ENCODE assay signal across 19 cellular contexts in genomic region chr7:149642579-149642978, GRCh38.
DNase-seq lines count a peak whose midpoint lies in the region; ATAC-seq and TF ChIP-seq lines count a peak whose summit lies in the region.
"Had no signal": no experiment of that assay in that cellular context is flagged by ENCODE, and none has a peak within 500 bp of the region (broad histone marks: within the 10 kb centered on the region; RNA-seq: fewer than 3 reads in every experiment).

No MANE protein-coding gene starts in this region.

- TF ChIP-seq CTCF in Peyer's patch (IDR thresholded peaks at IDR 0.05) = no peak

- no peak for DNase-seq in activated naive CD4-positive, alpha-beta T cell treated with Interleukin-2 at 50 U/mL for 16 hours
- DNase-seq in right cardiac atrium = peak; percentile 22 to 68 (median 66)
- no peak for DNase-seq in Peyer's patch
- DNase-seq in KG1 (lab: John Stamatoyannopoulos, UW) = no peak
- DNase-seq: ACHN, AML-193, DMS153, EL, Karpas-422, MG63, NCI-H1105, NCI-H187 treated with DMSO at 0.1 percent for 48 hours, SHP77, SK-N-SH had no signal

- H3K9me3 ChIP-seq in right cardiac atrium (ENCODE audit: control insufficient read depth, low read length) = no peaks in the 10 kb centered on the region
- H3K9me3 ChIP-seq in Peyer's patch = no peaks in the 10 kb centered on the region
- H3K9me3 ChIP-seq: MG63, SK-N-SH had no signal

- intact Hi-C loops in right cardiac atrium (cut with DNase I) = no loop called here

- no peak for TF ChIP-seq POLR2A in Peyer's patch (IDR thresholded peaks at IDR 0.05)

- H3K36me3 ChIP-seq in Peyer's patch = no peaks in the 10 kb centered on the region
- H3K36me3 ChIP-seq: MG63 had no signal

- H3K36me3 Mint-ChIP-seq in activated naive CD4-positive, alpha-beta T cell treated with anti-CD3 and anti-CD28 coated beads, Interleukin-2, amount 50 U/mL, for 24 hours = no peaks in the 10 kb centered on the region
- H3K36me3 Mint-ChIP-seq: CD14-positive monocyte had no signal

- H3K4me3 ChIP-seq in right cardiac atrium (ENCODE audit: low read length) (no peak overlapping the region), Peyer's patch (no peak overlapping the region)
- H3K4me3 ChIP-seq: MG63 had no signal

- H3K27me3 ChIP-seq in right cardiac atrium (ENCODE audit: control insufficient read depth, insufficient read depth) (no peaks in the 10 kb centered on the region), Peyer's patch (no peaks in the 10 kb centered on the region)
- H3K27me3 ChIP-seq: MG63 had no signal

- no peaks in the 10 kb centered on the region for H3K4me1 Mint-ChIP-seq in activated naive CD4-positive, alpha-beta T cell treated with anti-CD3 and anti-CD28 coated beads, Interleukin-2, amount 50 U/mL, for 24 hours
- H3K4me1 Mint-ChIP-seq: CD14-positive monocyte had no signal

- H3K27ac Mint-ChIP-seq in activated naive CD4-positive, alpha-beta T cell treated with anti-CD3 and anti-CD28 coated beads, Interleukin-2, amount 50 U/mL, for 24 hours = peak overlapping the region; percentile 30

- ATAC-seq in esophagus mucosa = peak; percentile 45
- peak; percentile 60 to 62 for ATAC-seq in right cardiac atrium
- no peak for ATAC-seq in GM18909 (IDR thresholded peaks at IDR 0.05; ENCODE audit: poor library complexity, unreplicated experiment)
- ATAC-seq: Panc1 had no signal

- 56% methylated on average over 5 of the region's 5 CpGs for WGBS in right cardiac atrium

- no peak overlapping the region for H3K4me3 Mint-ChIP-seq in activated naive CD4-positive, alpha-beta T cell treated with anti-CD3 and anti-CD28 coated beads, Interleukin-2, amount 50 U/mL, for 24 hours
- H3K4me3 Mint-ChIP-seq: CD14-positive monocyte had no signal

- peaks cover 2% of the 10 kb centered on the region for H3K27me3 Mint-ChIP-seq in activated naive CD4-positive, alpha-beta T cell treated with anti-CD3 and anti-CD28 coated beads, Interleukin-2, amount 50 U/mL, for 24 hours

- no peak overlapping the region for H3K27ac ChIP-seq in right cardiac atrium (ENCODE audit: low read length)
- H3K27ac ChIP-seq in Peyer's patch = no peak overlapping the region

- H3K4me1 ChIP-seq in right cardiac atrium (ENCODE audit: control insufficient read depth, insufficient read depth, low read length) (no peaks in the 10 kb centered on the region), Peyer's patch (no peaks in the 10 kb centered on the region)

- no peaks in the 10 kb centered on the region for H3K9me3 Mint-ChIP-seq in activated naive CD4-positive, alpha-beta T cell treated with anti-CD3 and anti-CD28 coated beads, Interleukin-2, amount 50 U/mL, for 24 hours

Comparison
In these comparisons a context has a peak if more than half of its experiments do, and no peak if none do; other contexts are left out.
1. DNase-seq: peak in right cardiac atrium (3 of 3); none in activated naive CD4-positive, alpha-beta T cell treated with Interleukin-2 at 50 U/mL for 16 hours (single experiment), Peyer's patch (0 of 3) and KG1 (single experiment).